Comparison of ENCODE assay signal across 8 cellular contexts in genomic region chr3:108221911-108222812, GRCh38. TPM values are rescaled to one million over a fixed set of nuclear protein-coding genes. Genes with fewer than 3 reads are reported as not detected.
DNase-seq lines count a peak whose midpoint lies in the region; ATAC-seq and TF ChIP-seq lines count a peak whose summit lies in the region.

A gene with protein sequence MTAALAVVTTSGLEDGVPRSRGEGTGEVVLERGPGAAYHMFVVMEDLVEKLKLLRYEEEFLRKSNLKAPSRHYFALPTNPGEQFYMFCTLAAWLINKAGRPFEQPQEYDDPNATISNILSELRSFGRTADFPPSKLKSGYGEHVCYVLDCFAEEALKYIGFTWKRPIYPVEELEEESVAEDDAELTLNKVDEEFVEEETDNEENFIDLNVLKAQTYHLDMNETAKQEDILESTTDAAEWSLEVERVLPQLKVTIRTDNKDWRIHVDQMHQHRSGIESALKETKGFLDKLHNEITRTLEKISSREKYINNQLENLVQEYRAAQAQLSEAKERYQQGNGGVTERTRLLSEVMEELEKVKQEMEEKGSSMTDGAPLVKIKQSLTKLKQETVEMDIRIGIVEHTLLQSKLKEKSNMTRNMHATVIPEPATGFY (minus strand): TSS chr3:108222424. CDS start chr3:108222322, 102 bp downstream.

- CTCF ChIA-PET in BJ (lab: Yijun Ruan, JAX) = interaction anchor here (0.5 kb wide), 1 partner anchor 559 kb away, joined by 3 read pairs; no protein-coding TSS in a partner anchor

- POLR2A ChIA-PET in BJ (lab: Charles Lee) = no interaction called here

- TF ChIP-seq CTCF in BJ (IDR thresholded peaks at IDR 0.05; ENCODE audit: insufficient read depth, low read depth, low read length) = no peak

- no peaks in the 10 kb centered on the region for H3K27me3 ChIP-seq in BJ (ENCODE audit: control insufficient read depth, insufficient read depth, low read length)

- ATAC-seq in GM19328 (IDR thresholded peaks at IDR 0.05; ENCODE audit: unreplicated experiment) = peak; percentile 91
- ATAC-seq in HG03520 (IDR thresholded peaks at IDR 0.05; ENCODE audit: unreplicated experiment) = peak; percentile 90

- H3K4me3 ChIP-seq in BJ (ENCODE audit: low read depth, low read length) = peak within 1 kb of the TSS; percentile 79

- peak; percentile 90 for DNase-seq in BJ (ENCODE audit: low read depth)
- peak; percentile 98 for DNase-seq in NCI-H69 (lab: John Stamatoyannopoulos, UW)
- peak; percentile 94 for DNase-seq in activated CD4-positive, alpha-beta T cell treated with anti-CD3 and anti-CD28 coated beads, Interleukin-2, amount 50 U/mL, for 1 hour
- peak; percentile 98 for DNase-seq in dedifferentiated amniotic fluid mesenchymal stem cell (ENCODE audit: extremely low spot score)
- DNase-seq in left kidney (ENCODE audit: low read depth, low spot score) = peak; percentile 100
- peak; percentile 93 to 94 for DNase-seq in stimulated activated CD4-positive, alpha-beta T cell treated with anti-CD3 and anti-CD28 coated beads, Interleukin-2, amount 100 ng/mL, for 24 hours

- no peaks in the 10 kb centered on the region for H3K36me3 ChIP-seq in BJ (ENCODE audit: control insufficient read depth, insufficient read depth, low read length)

RNA-seq across cellular contexts. Expression of the gene that starts here (rescaled TPM):
- polyA plus RNA-seq in BJ (2011; rRNA removed) = 32.1 and 43.9 TPM in 2 replicates
- polyA minus RNA-seq in BJ (2011; rRNA and poly(A)+ RNA removed) = 18.0 and 21.3 TPM in 2 replicates

Comparison
In these comparisons a context has a peak if more than half of its experiments do, and no peak if none do; other contexts are left out.
1. Peak in every context shown above with its lines: DNase-seq, ATAC-seq and H3K4me3 ChIP-seq.